Comparison of ENCODE assay signal across 1 cellular context in genomic region chr2:231533086-231533776, GRCh38.
TF ChIP-seq lines count a peak whose summit lies in the region.

No MANE protein-coding gene starts in this region.

TF ChIP-seq in GM23338, 12 proteins besides CTCF, POLR2A, EP300 and RAD21 (continued from another document):
- TF ChIP-seq REST (IDR thresholded peaks at IDR 0.05; ENCODE audit: unreplicated experiment) (no peak), NANOG (IDR thresholded peaks at IDR 0.05; ENCODE audit: borderline replicate concordance) (no peak), ZNF462 (CRISPR knock-in tag; IDR thresholded peaks at IDR 0.05) (no peak), CREB1 (CRISPR knock-in tag; IDR thresholded peaks at IDR 0.05; ENCODE audit: low read depth) (no peak), EZH2phosphoT487 (IDR thresholded peaks at IDR 0.05; ENCODE audit: unreplicated experiment) (no peak), ZNF331 (CRISPR knock-in tag; IDR thresholded peaks at IDR 0.05; ENCODE audit: low read depth) (no peak), JUNB (IDR thresholded peaks at IDR 0.05; ENCODE audit: unreplicated experiment) (no peak), ETS1 (IDR thresholded peaks at IDR 0.05) (no peak), STAT1 (IDR thresholded peaks at IDR 0.05; ENCODE audit: unreplicated experiment) (no peak)
